ENCODE assay signal across 1 cellular context in the genomic region with DNA sequence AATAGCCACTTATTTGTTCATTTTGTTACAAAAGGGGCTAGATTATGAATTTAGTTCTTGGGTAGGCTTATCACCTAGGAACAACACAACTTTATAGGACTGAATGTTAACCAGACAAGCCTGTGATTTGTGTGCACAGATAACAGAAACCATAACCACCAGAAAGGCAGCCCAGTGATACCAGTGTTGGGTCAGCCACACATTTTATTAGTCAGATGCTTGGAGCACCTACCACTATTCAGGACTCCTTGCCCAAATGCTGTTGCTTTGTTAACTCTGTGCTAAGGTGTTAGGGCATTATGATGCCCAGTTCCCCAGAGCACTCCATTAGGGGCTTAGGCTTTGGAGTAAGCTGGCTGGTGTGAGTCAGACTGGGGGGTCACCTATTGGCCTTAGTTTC.
A peak's percentile ranks its signal among the peaks of the same experiment; 100 is the strongest.
TF ChIP-seq lines count a peak whose summit lies in the region.

No MANE protein-coding gene starts in this region.

TF ChIP-seq in K562, 482 proteins besides CTCF, POLR2A, EP300 and RAD21 (continued from another document and continues in another):
- TF ChIP-seq CBFA2T3 (IDR thresholded peaks at IDR 0.05) (peak; percentile 61), NR2F6 (CRISPR knock-in tag; IDR thresholded peaks at IDR 0.05) (no peak), ZNF707 (CRISPR knock-in tag; conservative IDR thresholded peaks at IDR 0.05) (no peak), ZNF121 (CRISPR knock-in tag; conservative IDR thresholded peaks at IDR 0.05) (no peak), HMG20A (CRISPR knock-in tag; conservative IDR thresholded peaks at IDR 0.05) (no peak), BCL6 (CRISPR knock-in tag; IDR thresholded peaks at IDR 0.05) (no peak), ZNF184 (CRISPR knock-in tag; IDR thresholded peaks at IDR 0.05) (no peak), ZNF785 (CRISPR knock-in tag; IDR thresholded peaks at IDR 0.05) (no peak), SP2 (IDR thresholded peaks at IDR 0.05; ENCODE audit: extremely low read depth, low read depth, low read length, poor library complexity, severe bottlenecking) (no peak), ELF4 (CRISPR knock-in tag; IDR thresholded peaks at IDR 0.05) (no peak), HDAC8 (tag; IDR thresholded peaks at IDR 0.05) (no peak), KLF1 (tag; IDR thresholded peaks at IDR 0.05) (no peak), PYGO2 (tag; IDR thresholded peaks at IDR 0.05) (no peak), SREBF1 (IDR thresholded peaks at IDR 0.05; ENCODE audit: borderline replicate concordance, low read depth, low read length) (no peak), RBM17 (IDR thresholded peaks at IDR 0.05; ENCODE audit: borderline replicate concordance, low read depth, low read length) (no peak), MAFF (IDR thresholded peaks at IDR 0.05; ENCODE audit: low read length) (no peak), ZNF24 (IDR thresholded peaks at IDR 0.05) (no peak), ZNF174 (CRISPR knock-in tag; IDR thresholded peaks at IDR 0.05) (no peak), CBX3 (IDR thresholded peaks at IDR 0.05; ENCODE audit: borderline replicate concordance in 1 of 2, low read length in 2 of 2) (no peak), RB1 (IDR thresholded peaks at IDR 0.05; ENCODE audit: low read depth) (no peak), NBN (IDR thresholded peaks at IDR 0.05; ENCODE audit: low read depth) (no peak), TEAD4 (IDR thresholded peaks at IDR 0.05; ENCODE audit: low read length) (peak; percentile 49), TEAD4 (CRISPR knock-in tag; IDR thresholded peaks at IDR 0.05; ENCODE audit: borderline replicate concordance) (no peak), TCF3 (CRISPR knock-in tag; IDR thresholded peaks at IDR 0.05) (peak; percentile 44; the same call in 1 of the 2 replicates), EZH2 (IDR thresholded peaks at IDR 0.05; ENCODE audit: borderline replicate concordance, low read depth, low read length) (no peak), ARID1B (IDR thresholded peaks at IDR 0.05) (peak; percentile 37; the same call in 1 of the 2 replicates), ZFPM2 (CRISPR knock-in tag; IDR thresholded peaks at IDR 0.05) (no peak), CBX5 (IDR thresholded peaks at IDR 0.05; ENCODE audit: borderline replicate concordance, low read depth) (no peak), EP400 (IDR thresholded peaks at IDR 0.05) (no peak), ZNF146 (CRISPR knock-in tag; IDR thresholded peaks at IDR 0.05; ENCODE audit: unreplicated experiment) (no peak), ZNF766 (CRISPR knock-in tag; conservative IDR thresholded peaks at IDR 0.05) (no peak)
- TF ChIP-seq, protein P1, sequence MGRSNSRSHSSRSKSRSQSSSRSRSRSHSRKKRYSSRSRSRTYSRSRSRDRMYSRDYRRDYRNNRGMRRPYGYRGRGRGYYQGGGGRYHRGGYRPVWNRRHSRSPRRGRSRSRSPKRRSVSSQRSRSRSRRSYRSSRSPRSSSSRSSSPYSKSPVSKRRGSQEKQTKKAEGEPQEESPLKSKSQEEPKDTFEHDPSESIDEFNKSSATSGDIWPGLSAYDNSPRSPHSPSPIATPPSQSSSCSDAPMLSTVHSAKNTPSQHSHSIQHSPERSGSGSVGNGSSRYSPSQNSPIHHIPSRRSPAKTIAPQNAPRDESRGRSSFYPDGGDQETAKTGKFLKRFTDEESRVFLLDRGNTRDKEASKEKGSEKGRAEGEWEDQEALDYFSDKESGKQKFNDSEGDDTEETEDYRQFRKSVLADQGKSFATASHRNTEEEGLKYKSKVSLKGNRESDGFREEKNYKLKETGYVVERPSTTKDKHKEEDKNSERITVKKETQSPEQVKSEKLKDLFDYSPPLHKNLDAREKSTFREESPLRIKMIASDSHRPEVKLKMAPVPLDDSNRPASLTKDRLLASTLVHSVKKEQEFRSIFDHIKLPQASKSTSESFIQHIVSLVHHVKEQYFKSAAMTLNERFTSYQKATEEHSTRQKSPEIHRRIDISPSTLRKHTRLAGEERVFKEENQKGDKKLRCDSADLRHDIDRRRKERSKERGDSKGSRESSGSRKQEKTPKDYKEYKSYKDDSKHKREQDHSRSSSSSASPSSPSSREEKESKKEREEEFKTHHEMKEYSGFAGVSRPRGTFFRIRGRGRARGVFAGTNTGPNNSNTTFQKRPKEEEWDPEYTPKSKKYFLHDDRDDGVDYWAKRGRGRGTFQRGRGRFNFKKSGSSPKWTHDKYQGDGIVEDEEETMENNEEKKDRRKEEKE (IDR thresholded peaks at IDR 0.05; ENCODE audit: borderline replicate concordance in 1 of 2, control insufficient read depth in 1 of 2, low read depth in 2 of 2, low read length in 1 of 2) = no peak
- TF ChIP-seq, protein P2, sequence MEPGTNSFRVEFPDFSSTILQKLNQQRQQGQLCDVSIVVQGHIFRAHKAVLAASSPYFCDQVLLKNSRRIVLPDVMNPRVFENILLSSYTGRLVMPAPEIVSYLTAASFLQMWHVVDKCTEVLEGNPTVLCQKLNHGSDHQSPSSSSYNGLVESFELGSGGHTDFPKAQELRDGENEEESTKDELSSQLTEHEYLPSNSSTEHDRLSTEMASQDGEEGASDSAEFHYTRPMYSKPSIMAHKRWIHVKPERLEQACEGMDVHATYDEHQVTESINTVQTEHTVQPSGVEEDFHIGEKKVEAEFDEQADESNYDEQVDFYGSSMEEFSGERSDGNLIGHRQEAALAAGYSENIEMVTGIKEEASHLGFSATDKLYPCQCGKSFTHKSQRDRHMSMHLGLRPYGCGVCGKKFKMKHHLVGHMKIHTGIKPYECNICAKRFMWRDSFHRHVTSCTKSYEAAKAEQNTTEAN (CRISPR knock-in tag; IDR thresholded peaks at IDR 0.05) = no peak
- TF ChIP-seq, protein P3, sequence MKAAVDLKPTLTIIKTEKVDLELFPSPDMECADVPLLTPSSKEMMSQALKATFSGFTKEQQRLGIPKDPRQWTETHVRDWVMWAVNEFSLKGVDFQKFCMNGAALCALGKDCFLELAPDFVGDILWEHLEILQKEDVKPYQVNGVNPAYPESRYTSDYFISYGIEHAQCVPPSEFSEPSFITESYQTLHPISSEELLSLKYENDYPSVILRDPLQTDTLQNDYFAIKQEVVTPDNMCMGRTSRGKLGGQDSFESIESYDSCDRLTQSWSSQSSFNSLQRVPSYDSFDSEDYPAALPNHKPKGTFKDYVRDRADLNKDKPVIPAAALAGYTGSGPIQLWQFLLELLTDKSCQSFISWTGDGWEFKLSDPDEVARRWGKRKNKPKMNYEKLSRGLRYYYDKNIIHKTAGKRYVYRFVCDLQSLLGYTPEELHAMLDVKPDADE (conservative IDR thresholded peaks at IDR 0.05; ENCODE audit: control insufficient read depth, low read depth, low read length) = no peak
- TF ChIP-seq, protein P4, sequence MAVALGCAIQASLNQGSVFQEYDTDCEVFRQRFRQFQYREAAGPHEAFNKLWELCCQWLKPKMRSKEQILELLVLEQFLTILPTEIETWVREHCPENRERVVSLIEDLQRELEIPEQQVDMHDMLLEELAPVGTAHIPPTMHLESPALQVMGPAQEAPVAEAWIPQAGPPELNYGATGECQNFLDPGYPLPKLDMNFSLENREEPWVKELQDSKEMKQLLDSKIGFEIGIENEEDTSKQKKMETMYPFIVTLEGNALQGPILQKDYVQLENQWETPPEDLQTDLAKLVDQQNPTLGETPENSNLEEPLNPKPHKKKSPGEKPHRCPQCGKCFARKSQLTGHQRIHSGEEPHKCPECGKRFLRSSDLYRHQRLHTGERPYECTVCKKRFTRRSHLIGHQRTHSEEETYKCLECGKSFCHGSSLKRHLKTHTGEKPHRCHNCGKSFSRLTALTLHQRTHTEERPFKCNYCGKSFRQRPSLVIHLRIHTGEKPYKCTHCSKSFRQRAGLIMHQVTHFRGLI (CRISPR knock-in tag; IDR thresholded peaks at IDR 0.05) = no peak
- TF ChIP-seq, protein P5, sequence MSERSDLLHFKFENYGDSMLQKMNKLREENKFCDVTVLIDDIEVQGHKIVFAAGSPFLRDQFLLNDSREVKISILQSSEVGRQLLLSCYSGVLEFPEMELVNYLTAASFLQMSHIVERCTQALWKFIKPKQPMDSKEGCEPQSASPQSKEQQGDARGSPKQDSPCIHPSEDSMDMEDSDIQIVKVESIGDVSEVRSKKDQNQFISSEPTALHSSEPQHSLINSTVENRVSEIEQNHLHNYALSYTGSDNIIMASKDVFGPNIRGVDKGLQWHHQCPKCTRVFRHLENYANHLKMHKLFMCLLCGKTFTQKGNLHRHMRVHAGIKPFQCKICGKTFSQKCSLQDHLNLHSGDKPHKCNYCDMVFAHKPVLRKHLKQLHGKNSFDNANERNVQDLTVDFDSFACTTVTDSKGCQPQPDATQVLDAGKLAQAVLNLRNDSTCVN (CRISPR knock-in tag; IDR thresholded peaks at IDR 0.05) = no peak
- TF ChIP-seq, protein P6, sequence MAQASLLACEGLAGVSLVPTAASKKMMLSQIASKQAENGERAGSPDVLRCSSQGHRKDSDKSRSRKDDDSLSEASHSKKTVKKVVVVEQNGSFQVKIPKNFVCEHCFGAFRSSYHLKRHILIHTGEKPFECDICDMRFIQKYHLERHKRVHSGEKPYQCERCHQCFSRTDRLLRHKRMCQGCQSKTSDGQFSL (CRISPR knock-in tag; IDR thresholded peaks at IDR 0.05) = no peak
- TF ChIP-seq, protein P6 (tag; IDR thresholded peaks at IDR 0.05) = no peak
- TF ChIP-seq, protein P7, sequence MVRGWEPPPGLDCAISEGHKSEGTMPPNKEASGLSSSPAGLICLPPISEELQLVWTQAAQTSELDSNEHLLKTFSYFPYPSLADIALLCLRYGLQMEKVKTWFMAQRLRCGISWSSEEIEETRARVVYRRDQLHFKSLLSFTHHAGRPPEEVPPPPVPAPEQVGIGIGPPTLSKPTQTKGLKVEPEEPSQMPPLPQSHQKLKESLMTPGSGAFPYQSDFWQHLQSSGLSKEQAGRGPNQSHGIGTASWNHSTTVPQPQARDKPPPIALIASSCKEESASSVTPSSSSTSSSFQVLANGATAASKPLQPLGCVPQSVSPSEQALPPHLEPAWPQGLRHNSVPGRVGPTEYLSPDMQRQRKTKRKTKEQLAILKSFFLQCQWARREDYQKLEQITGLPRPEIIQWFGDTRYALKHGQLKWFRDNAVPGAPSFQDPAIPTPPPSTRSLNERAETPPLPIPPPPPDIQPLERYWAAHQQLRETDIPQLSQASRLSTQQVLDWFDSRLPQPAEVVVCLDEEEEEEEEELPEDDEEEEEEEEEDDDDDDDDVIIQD (CRISPR knock-in tag; IDR thresholded peaks at IDR 0.05) = no peak
- TF ChIP-seq, protein P8, sequence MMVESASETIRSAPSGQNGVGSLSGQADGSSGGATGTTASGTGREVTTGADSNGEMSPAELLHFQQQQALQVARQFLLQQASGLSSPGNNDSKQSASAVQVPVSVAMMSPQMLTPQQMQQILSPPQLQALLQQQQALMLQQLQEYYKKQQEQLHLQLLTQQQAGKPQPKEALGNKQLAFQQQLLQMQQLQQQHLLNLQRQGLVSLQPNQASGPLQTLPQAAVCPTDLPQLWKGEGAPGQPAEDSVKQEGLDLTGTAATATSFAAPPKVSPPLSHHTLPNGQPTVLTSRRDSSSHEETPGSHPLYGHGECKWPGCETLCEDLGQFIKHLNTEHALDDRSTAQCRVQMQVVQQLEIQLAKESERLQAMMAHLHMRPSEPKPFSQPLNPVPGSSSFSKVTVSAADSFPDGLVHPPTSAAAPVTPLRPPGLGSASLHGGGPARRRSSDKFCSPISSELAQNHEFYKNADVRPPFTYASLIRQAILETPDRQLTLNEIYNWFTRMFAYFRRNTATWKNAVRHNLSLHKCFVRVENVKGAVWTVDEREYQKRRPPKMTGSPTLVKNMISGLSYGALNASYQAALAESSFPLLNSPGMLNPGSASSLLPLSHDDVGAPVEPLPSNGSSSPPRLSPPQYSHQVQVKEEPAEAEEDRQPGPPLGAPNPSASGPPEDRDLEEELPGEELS (CRISPR knock-in tag; IDR thresholded peaks at IDR 0.05; ENCODE audit: borderline replicate concordance) = no peak
- TF ChIP-seq, protein P9, sequence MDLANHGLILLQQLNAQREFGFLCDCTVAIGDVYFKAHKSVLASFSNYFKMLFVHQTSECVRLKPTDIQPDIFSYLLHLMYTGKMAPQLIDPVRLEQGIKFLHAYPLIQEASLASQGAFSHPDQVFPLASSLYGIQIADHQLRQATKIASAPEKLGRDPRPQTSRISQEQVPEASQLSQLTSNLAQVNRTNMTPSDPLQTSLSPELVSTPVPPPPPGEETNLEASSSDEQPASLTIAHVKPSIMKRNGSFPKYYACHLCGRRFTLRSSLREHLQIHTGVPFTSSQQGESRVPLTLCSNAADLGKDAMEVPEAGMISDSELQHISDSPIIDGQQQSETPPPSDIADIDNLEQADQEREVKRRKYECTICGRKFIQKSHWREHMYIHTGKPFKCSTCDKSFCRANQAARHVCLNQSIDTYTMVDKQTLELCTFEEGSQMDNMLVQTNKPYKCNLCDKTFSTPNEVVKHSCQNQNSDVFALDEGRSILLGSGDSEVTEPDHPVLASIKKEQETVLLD (IDR thresholded peaks at IDR 0.05) = no peak
- TF ChIP-seq, protein P10, sequence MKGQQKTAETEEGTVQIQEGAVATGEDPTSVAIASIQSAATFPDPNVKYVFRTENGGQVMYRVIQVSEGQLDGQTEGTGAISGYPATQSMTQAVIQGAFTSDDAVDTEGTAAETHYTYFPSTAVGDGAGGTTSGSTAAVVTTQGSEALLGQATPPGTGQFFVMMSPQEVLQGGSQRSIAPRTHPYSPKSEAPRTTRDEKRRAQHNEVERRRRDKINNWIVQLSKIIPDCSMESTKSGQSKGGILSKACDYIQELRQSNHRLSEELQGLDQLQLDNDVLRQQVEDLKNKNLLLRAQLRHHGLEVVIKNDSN (CRISPR knock-in tag; IDR thresholded peaks at IDR 0.05) = no peak
- TF ChIP-seq, protein P11, sequence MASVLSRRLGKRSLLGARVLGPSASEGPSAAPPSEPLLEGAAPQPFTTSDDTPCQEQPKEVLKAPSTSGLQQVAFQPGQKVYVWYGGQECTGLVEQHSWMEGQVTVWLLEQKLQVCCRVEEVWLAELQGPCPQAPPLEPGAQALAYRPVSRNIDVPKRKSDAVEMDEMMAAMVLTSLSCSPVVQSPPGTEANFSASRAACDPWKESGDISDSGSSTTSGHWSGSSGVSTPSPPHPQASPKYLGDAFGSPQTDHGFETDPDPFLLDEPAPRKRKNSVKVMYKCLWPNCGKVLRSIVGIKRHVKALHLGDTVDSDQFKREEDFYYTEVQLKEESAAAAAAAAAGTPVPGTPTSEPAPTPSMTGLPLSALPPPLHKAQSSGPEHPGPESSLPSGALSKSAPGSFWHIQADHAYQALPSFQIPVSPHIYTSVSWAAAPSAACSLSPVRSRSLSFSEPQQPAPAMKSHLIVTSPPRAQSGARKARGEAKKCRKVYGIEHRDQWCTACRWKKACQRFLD (CRISPR knock-in tag; IDR thresholded peaks at IDR 0.05) = no peak
- TF ChIP-seq, protein P12, sequence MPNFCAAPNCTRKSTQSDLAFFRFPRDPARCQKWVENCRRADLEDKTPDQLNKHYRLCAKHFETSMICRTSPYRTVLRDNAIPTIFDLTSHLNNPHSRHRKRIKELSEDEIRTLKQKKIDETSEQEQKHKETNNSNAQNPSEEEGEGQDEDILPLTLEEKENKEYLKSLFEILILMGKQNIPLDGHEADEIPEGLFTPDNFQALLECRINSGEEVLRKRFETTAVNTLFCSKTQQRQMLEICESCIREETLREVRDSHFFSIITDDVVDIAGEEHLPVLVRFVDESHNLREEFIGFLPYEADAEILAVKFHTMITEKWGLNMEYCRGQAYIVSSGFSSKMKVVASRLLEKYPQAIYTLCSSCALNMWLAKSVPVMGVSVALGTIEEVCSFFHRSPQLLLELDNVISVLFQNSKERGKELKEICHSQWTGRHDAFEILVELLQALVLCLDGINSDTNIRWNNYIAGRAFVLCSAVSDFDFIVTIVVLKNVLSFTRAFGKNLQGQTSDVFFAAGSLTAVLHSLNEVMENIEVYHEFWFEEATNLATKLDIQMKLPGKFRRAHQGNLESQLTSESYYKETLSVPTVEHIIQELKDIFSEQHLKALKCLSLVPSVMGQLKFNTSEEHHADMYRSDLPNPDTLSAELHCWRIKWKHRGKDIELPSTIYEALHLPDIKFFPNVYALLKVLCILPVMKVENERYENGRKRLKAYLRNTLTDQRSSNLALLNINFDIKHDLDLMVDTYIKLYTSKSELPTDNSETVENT (CRISPR knock-in tag; IDR thresholded peaks at IDR 0.05) = no peak
